ENCODE assay signal across 11 cellular contexts in the genomic region with DNA sequence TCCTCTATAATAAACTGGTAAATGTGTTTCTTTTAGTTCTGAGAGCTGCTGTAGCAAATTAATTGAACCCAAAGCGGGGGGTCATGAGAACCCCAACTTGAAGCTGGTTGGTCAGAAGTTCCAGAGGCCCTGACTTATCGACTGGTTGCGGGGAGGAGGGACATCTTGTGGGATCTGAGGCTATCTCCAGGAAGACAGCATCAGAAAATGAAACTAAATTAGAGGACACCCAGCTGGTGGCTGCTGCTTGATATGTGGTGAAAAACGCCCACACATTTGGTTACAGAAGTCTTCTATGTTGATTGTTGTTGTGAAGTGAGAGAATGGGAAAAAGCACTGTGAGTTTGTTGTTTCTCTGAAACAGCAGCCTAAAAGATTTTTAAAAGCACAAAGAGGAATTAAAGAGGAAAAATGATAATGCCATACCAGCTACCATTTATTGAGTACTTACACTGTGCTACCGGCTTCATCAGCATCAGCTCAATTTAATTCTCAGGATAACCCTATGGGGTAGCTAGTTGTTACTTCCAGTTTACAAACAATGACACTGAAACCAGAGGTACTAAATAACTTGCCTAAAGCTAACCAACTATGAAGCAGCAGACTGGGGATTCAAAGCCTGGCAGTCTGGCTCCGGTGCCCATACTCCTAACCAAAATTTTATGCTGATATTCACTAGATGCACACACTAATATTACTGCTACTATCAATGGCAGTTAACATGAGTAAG. TPM values are rescaled to one million over a fixed set of nuclear protein-coding genes. Genes with fewer than 3 reads are reported as not detected.
DNase-seq lines count a peak whose midpoint lies in the region; ATAC-seq and TF ChIP-seq lines count a peak whose summit lies in the region.
"Had no signal": no experiment of that assay in that cellular context is flagged by ENCODE, and none has a peak within 500 bp of the region (broad histone marks: within the 10 kb centered on the region; RNA-seq: fewer than 3 reads in every experiment).

No MANE protein-coding gene starts in this region.

- no peak overlapping the region for H3K4me3 ChIP-seq in naive thymus-derived CD4-positive, alpha-beta T cell (ENCODE audit: low read length)
- H3K4me3 ChIP-seq in transverse colon = no peak overlapping the region
- H3K4me3 ChIP-seq in A673 (ENCODE audit: low read depth, low read length, poor library complexity, severe bottlenecking) = no peak overlapping the region

- peaks cover 13% of the 10 kb centered on the region for H3K36me3 Mint-ChIP-seq in T-helper 17 cell (ENCODE audit: low read depth)
- H3K36me3 Mint-ChIP-seq in naive thymus-derived CD4-positive, alpha-beta T cell = peaks cover 9 to 84% (median 55%) of the 10 kb centered on the region in 5 donors

- no peaks in the 10 kb centered on the region for H3K27me3 Mint-ChIP-seq in T-helper 17 cell
- no peaks in the 10 kb centered on the region for H3K27me3 Mint-ChIP-seq in naive thymus-derived CD4-positive, alpha-beta T cell

- in situ Hi-C loops in transverse colon (cut with MboI; ENCODE audit: low pct_ligation_motif_present in 1 of 4, low pct_unique_long_range_greater_than_20kb in 1 of 4, low sequenced_read_pairs in 3 of 4) = no loop called here

- DNase-seq in T-helper 17 cell (no peak), NOMO-1 (lab: John Stamatoyannopoulos, UW; ENCODE audit: unreplicated experiment in 2 of 2) (no peak), DMS53 (lab: John Stamatoyannopoulos, UW) (no peak), transverse colon (no peak), A673 (ENCODE audit: low spot score) (no peak)
- DNase-seq in naive thymus-derived CD4-positive, alpha-beta T cell = peak in 2 of 9 donors; percentile 25 to 46
- DNase-seq: NCI-H2171 treated with DMSO at 0.1 percent for 48 hours, substantia nigra had no signal

- H3K4me1 Mint-ChIP-seq in T-helper 17 cell = peaks cover 48% of the 10 kb centered on the region
- H3K4me1 Mint-ChIP-seq in naive thymus-derived CD4-positive, alpha-beta T cell = peaks cover 29 to 79% (median 72%) of the 10 kb centered on the region in 7 donors

- peak overlapping the region; percentile 87 for H3K27ac Mint-ChIP-seq in T-helper 17 cell
- H3K27ac Mint-ChIP-seq in naive thymus-derived CD4-positive, alpha-beta T cell = peak overlapping the region; percentile 17 to 83 (median 64)

- H3K4me3 Mint-ChIP-seq in T-helper 17 cell = peak overlapping the region; percentile 49
- peak overlapping the region in 6 of 10 donors; percentile 10 to 49 (median 36) for H3K4me3 Mint-ChIP-seq in naive thymus-derived CD4-positive, alpha-beta T cell

- H3K9me3 Mint-ChIP-seq in naive thymus-derived CD4-positive, alpha-beta T cell = no peaks in the 10 kb centered on the region

- H3K36me3 ChIP-seq in naive thymus-derived CD4-positive, alpha-beta T cell (ENCODE audit: control insufficient read depth in 2 of 3, insufficient read depth in 3 of 3, low read length in 3 of 3) = peaks cover 52 to 96% (median 55%) of the 10 kb centered on the region in 3 experiments
- peaks cover 0 to 70% (median 23%) of the 10 kb centered on the region in 4 donors for H3K36me3 ChIP-seq in transverse colon
- H3K36me3 ChIP-seq in A673 (ENCODE audit: insufficient read depth, low read length, poor library complexity, severe bottlenecking) = peaks cover 71% of the 10 kb centered on the region

- TF ChIP-seq EP300 in transverse colon (IDR thresholded peaks at IDR 0.05; ENCODE audit: low read depth) = no peak

- no peaks in the 10 kb centered on the region for H3K27me3 ChIP-seq in naive thymus-derived CD4-positive, alpha-beta T cell (ENCODE audit: control insufficient read depth in 2 of 2, insufficient read depth in 2 of 2, low read length in 2 of 2)
- no peaks in the 10 kb centered on the region for H3K27me3 ChIP-seq in transverse colon
- no peaks in the 10 kb centered on the region for H3K27me3 ChIP-seq in A673 (replicated peaks; ENCODE audit: insufficient read depth, low read depth, low read length, poor library complexity)

- H3K27ac ChIP-seq in naive thymus-derived CD4-positive, alpha-beta T cell (ENCODE audit: low read depth, low read length) = no peak overlapping the region
- H3K27ac ChIP-seq in transverse colon (no peak overlapping the region), A673 (ENCODE audit: low read depth, low read length, poor library complexity, severe bottlenecking) (no peak overlapping the region)
- H3K27ac ChIP-seq: parathyroid adenoma had no signal

- peaks cover 33 to 39% of the 10 kb centered on the region in 2 donors for H3K4me1 ChIP-seq in naive thymus-derived CD4-positive, alpha-beta T cell (ENCODE audit: control insufficient read depth in 2 of 2, insufficient read depth in 2 of 2, low read length in 2 of 2)
- H3K4me1 ChIP-seq in transverse colon (peaks cover 0 to 25% (median 2%) of the 10 kb centered on the region in 4 donors), A673 (ENCODE audit: insufficient read depth, low read length, poor library complexity, severe bottlenecking) (peaks cover 6% of the 10 kb centered on the region)

- CTCF ChIA-PET in naive thymus-derived CD4-positive, alpha-beta T cell (lab: Charles Lee) = no interaction called here
- CTCF ChIA-PET in A673 (lab: Charles Lee) = no interaction called here

- H3K9me3 ChIP-seq in T-helper 17 cell (ENCODE audit: control insufficient read depth, low read length, poor library complexity, severe bottlenecking) (no peaks in the 10 kb centered on the region), transverse colon (no peaks in the 10 kb centered on the region), A673 (ENCODE audit: low read depth, low read length, poor library complexity, severe bottlenecking) (no peaks in the 10 kb centered on the region)
- H3K9me3 ChIP-seq in naive thymus-derived CD4-positive, alpha-beta T cell (ENCODE audit: control insufficient read depth in 2 of 3, low read length in 3 of 3) = no peaks in the 10 kb centered on the region

- no peak for TF ChIP-seq POLR2A in transverse colon (IDR thresholded peaks at IDR 0.05)

- peak; percentile 90 for ATAC-seq in GM18909 (IDR thresholded peaks at IDR 0.05; ENCODE audit: poor library complexity, unreplicated experiment)
- peak; percentile 79 for ATAC-seq in GM21786 (IDR thresholded peaks at IDR 0.05; ENCODE audit: unreplicated experiment)
- peak; percentile 36 for ATAC-seq in T-helper 17 cell
- peak; percentile 40 for ATAC-seq in naive thymus-derived CD4-positive, alpha-beta T cell

- intact Hi-C loops in naive thymus-derived CD4-positive, alpha-beta T cell (cut with micrococcal nuclease) = loop anchor here in 1 of 2 donors (1.0 kb wide), 1 partner anchor 25 kb away; a partner anchor contains a TSS
- intact Hi-C loops in transverse colon (cut with DNase I; ENCODE audit: low total_unique reads) (no loop called here), A673 (cut with micrococcal nuclease; ENCODE audit: unreplicated experiment) (no loop called here)

- BruUV-seq in A673 (replicated peaks; lab: Mats Ljungman, UMichigan) = no TSS peak

- WGBS in transverse colon (ENCODE audit: low coverage in 1 of 2), 2 donors = 68 to 71% methylated on average over 6 of the region's 6 CpGs

- TF ChIP-seq CTCF in transverse colon (IDR thresholded peaks at IDR 0.05) = no peak
- no peak for TF ChIP-seq CTCF in A673 (conservative IDR thresholded peaks at IDR 0.05; ENCODE audit: low read depth, low read length)

- POLR2A ChIA-PET in naive thymus-derived CD4-positive, alpha-beta T cell (lab: Charles Lee) = interaction anchor here (0.7 to 1.3 kb wide), 2 partner anchors 24 to 72 kb away, joined by 3 to 6 read pairs; a partner anchor contains a TSS
- POLR2A ChIA-PET in A673 (lab: Charles Lee; ENCODE audit: low non-redundant PET) = no interaction called here

RNA-seq across cellular contexts. Expression of a gene that starts 24.3 kb away (rescaled TPM):
- total RNA-seq in T-helper 17 cell = 100 to 1,000 TPM; 478 to 531 TPM
- 100 to 1,000 TPM; 214 to 438 (median 333) TPM for total RNA-seq in naive thymus-derived CD4-positive, alpha-beta T cell
- 100 to 1,000 TPM; 190 to 306 TPM for polyA plus RNA-seq in naive thymus-derived CD4-positive, alpha-beta T cell
- 100 to 1,000 TPM in 1 of 4 donors, 10 to 100 TPM in 3; 70.2 to 319 (median 87.7) TPM for total RNA-seq in transverse colon
- total RNA-seq in A673 (2021) = 195 and 203 TPM in 2 replicates

RNA-seq across cellular contexts. Expression of a gene that starts 24.4 kb away (rescaled TPM):
- total RNA-seq in T-helper 17 cell (10 to 100 TPM in 1 of 2 donors, 1 to 10 TPM in 1; 9.3 to 12.1 TPM), transverse colon (10 to 100 TPM in 3 of 4 donors, not detected in 1; 12.3 to 21.3 (median 17.9) TPM), A673 (2021) (14.7 and 17.5 TPM in 2 replicates)
- total RNA-seq in naive thymus-derived CD4-positive, alpha-beta T cell = 10 to 100 TPM in 2 of 5 experiments, 1 to 10 TPM in 3; 6.3 to 31.8 (median 8.2) TPM
- 1 to 10 TPM; 7.6 to 8.5 TPM for polyA plus RNA-seq in naive thymus-derived CD4-positive, alpha-beta T cell

RNA-seq across cellular contexts. Expression of a gene that starts 30.6 kb away (rescaled TPM):
- total RNA-seq in T-helper 17 cell (under 1 TPM; 0.12 to 0.37 TPM), transverse colon (1 to 10 TPM in 2 of 4 donors, not detected in 2; 2.6 to 2.7 TPM), A673 (2021) (1.1 and 2.3 TPM in 2 replicates)
- 1 to 10 TPM in 1 of 5 experiments, under 1 TPM in 3, not detected in 1; 0.11 to 2.5 (median 0.63) TPM for total RNA-seq in naive thymus-derived CD4-positive, alpha-beta T cell
- under 1 TPM; 0.35 to 0.56 TPM for polyA plus RNA-seq in naive thymus-derived CD4-positive, alpha-beta T cell

RNA-seq across cellular contexts. Expression of a gene that starts 53.8 kb away (rescaled TPM):
- total RNA-seq in T-helper 17 cell (1 to 10 TPM in 1 of 2 donors, under 1 TPM in 1; 0.63 to 1.0 TPM), transverse colon (1,000 to 10,000 TPM in 1 of 4 donors, 100 to 1,000 TPM in 3; 124 to 1,625 (median 472) TPM), A673 (2021) (3.7 and 4.9 TPM in 2 replicates)
- total RNA-seq in naive thymus-derived CD4-positive, alpha-beta T cell = 100 to 1,000 TPM in 1 of 5 experiments, 1 to 10 TPM in 1, under 1 TPM in 1, not detected in 2; 1.00 to 221 (median 2.9) TPM
- under 1 TPM in 1 of 2 donors, not detected in 1; 0.74 TPM for polyA plus RNA-seq in naive thymus-derived CD4-positive, alpha-beta T cell

RNA-seq across cellular contexts. Expression of a gene that starts 59.6 kb away (rescaled TPM):
- total RNA-seq in T-helper 17 cell (not detected), transverse colon (not detected), A673 (2021) (not detected in 2 replicates)
- not detected for total RNA-seq in naive thymus-derived CD4-positive, alpha-beta T cell
- polyA plus RNA-seq in naive thymus-derived CD4-positive, alpha-beta T cell = not detected

Comparison
In these comparisons a context has a peak if more than half of its experiments do, and no peak if none do; other contexts are left out.
1. ATAC-seq: peak in every context shown above with its lines; median percentile 90 in GM18909; 79 in GM21786; 40 in naive thymus-derived CD4-positive, alpha-beta T cell; 36 in T-helper 17 cell.